Comparison of ENCODE assay signal across 20 cellular contexts in the genomic region with DNA sequence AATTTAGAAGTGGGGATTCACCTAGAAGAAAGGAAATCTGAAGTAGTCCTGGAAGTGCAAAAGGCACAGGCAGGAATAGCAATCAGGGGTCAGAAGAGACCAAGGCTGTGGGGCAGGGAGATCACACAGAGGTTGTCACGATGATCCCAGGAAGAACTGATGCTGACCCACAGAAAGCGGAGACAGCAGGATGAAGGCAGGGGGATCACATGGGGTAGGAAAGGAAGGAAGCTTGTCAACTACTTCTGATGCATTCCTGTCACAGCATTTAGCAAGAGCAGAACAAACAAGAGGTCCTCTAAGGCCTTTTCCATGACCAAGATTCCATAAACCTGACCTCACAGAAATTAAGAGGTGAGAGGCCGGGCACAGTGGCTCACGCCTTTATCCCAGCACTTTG.
DNase-seq lines count a peak whose midpoint lies in the region; ATAC-seq and TF ChIP-seq lines count a peak whose summit lies in the region.
"Had no signal": no experiment of that assay in that cellular context is flagged by ENCODE, and none has a peak within 500 bp of the region (broad histone marks: within the 10 kb centered on the region; RNA-seq: fewer than 3 reads in every experiment).

No MANE protein-coding gene starts in this region.

- CTCF ChIA-PET in IMR-90 (lab: Yijun Ruan, JAX) = interaction anchor here (0.7 kb wide), 1 partner anchor 29 kb away, joined by 3 read pairs; no protein-coding TSS in a partner anchor

- DNase-seq in IMR-90 (no peak), adrenal gland (peak in 1 of 7 donors; percentile 52), neural progenitor cell (ENCODE audit: low spot score) (no peak), dedifferentiated amniotic fluid mesenchymal stem cell (ENCODE audit: extremely low spot score) (no peak), esophagus muscularis mucosa (ENCODE audit: extremely low spot score) (no peak)
- no peak for DNase-seq in stimulated activated naive CD4-positive, alpha-beta T cell treated with Interleukin-2 at 50 U/mL for 16 hours (lab: John Stamatoyannopoulos, UW)
- DNase-seq: BE2C, DMS53, EL, GF-D8, Kasumi-1, MG63, NCI-H1417 treated with DMSO at 0.1 percent for 48 hours, NCI-H187, NCI-H446, NCI-H526, OCI-M1 had no signal

- no peak for TF ChIP-seq EP300 in esophagus muscularis mucosa (IDR thresholded peaks at IDR 0.05)

- no peak overlapping the region for H3K4ac ChIP-seq in IMR-90 (ENCODE audit: low read depth, low read length)

- H3K27ac ChIP-seq in IMR-90 (ENCODE audit: insufficient read depth, low read length) (no peak overlapping the region), adrenal gland (peak overlapping the region in 3 of 5 donors; percentile 52 to 53 (median 53)), liver (ENCODE audit: low read depth in 1 of 2, low read length in 2 of 2) (peak overlapping the region; percentile 0 to 6), neural progenitor cell (no peak overlapping the region), esophagus muscularis mucosa (replicated peaks in 1 of 4) (no peak overlapping the region)
- H3K27ac ChIP-seq: A549 had no signal

- no peak overlapping the region for H2BK20ac ChIP-seq in IMR-90 (ENCODE audit: low read depth, low read length)

- peaks cover 1% of the 10 kb centered on the region for H3K36me3 ChIP-seq in IMR-90 (ENCODE audit: control insufficient read depth, insufficient read depth, low read length)
- no peaks in the 10 kb centered on the region for H3K36me3 ChIP-seq in adrenal gland (replicated peaks in 1 of 2)
- H3K36me3 ChIP-seq in liver (ENCODE audit: control insufficient read depth in 4 of 4, insufficient read depth in 3 of 4, low read depth in 1 of 4, low read length in 3 of 4) = peaks cover 0 to 3% (median 1%) of the 10 kb centered on the region in 4 donors
- H3K36me3 ChIP-seq in neural progenitor cell = no peaks in the 10 kb centered on the region
- H3K36me3 ChIP-seq in esophagus muscularis mucosa = no peaks in the 10 kb centered on the region
- H3K36me3 ChIP-seq: BE2C, MG63 had no signal

- H3K9me3 ChIP-seq in IMR-90 (ENCODE audit: control insufficient read depth, insufficient read depth, low read length) = no peaks in the 10 kb centered on the region
- no peaks in the 10 kb centered on the region for H3K9me3 ChIP-seq in adrenal gland (replicated peaks in 1 of 3)
- no peaks in the 10 kb centered on the region for H3K9me3 ChIP-seq in liver (ENCODE audit: control insufficient read depth in 4 of 4, low read length in 3 of 4)
- no peaks in the 10 kb centered on the region for H3K9me3 ChIP-seq in neural progenitor cell (ENCODE audit: low read depth)
- no peaks in the 10 kb centered on the region for H3K9me3 ChIP-seq in esophagus muscularis mucosa
- H3K9me3 ChIP-seq: A549, BE2C, MG63 had no signal

- peaks cover 3 to 41% of the 10 kb centered on the region in 2 experiments; a peak in 3 of 4 replicates for H3K79me1 ChIP-seq in IMR-90 (ENCODE audit: low read depth in 1 of 2, low read length in 2 of 2)

- H3K4me2 ChIP-seq in IMR-90 (ENCODE audit: low read depth, low read length) (no peak overlapping the region), neural progenitor cell (no peak overlapping the region)
- H3K4me2 ChIP-seq: A549 had no signal

- H3K9ac ChIP-seq in IMR-90 (ENCODE audit: low read depth, low read length) (no peak overlapping the region), liver (ENCODE audit: low read depth in 1 of 2, low read length in 2 of 2) (no peak overlapping the region), neural progenitor cell (no peak overlapping the region)

- H3K4me3 ChIP-seq in IMR-90 (ENCODE audit: insufficient read depth, low read depth, low read length) (no peak overlapping the region), adrenal gland (no peak overlapping the region), liver (ENCODE audit: low read depth in 1 of 3, low read length in 3 of 3) (no peak overlapping the region), neural progenitor cell (no peak overlapping the region), esophagus muscularis mucosa (no peak overlapping the region)
- H3K4me3 ChIP-seq: A549, MG63 had no signal

- H4K20me1 ChIP-seq in IMR-90 (ENCODE audit: insufficient read depth, low read length) (peaks cover 2% of the 10 kb centered on the region), neural progenitor cell (ENCODE audit: low read depth) (peaks cover 3% of the 10 kb centered on the region)

- H2BK120ac ChIP-seq in IMR-90 (ENCODE audit: low read depth, low read length) = no peak overlapping the region

- TF ChIP-seq CTCF in IMR-90 (conservative IDR thresholded peaks at IDR 0.05; ENCODE audit: low read depth, low read length) (no peak), adrenal gland (IDR thresholded peaks at IDR 0.05) (no peak), liver (IDR thresholded peaks at IDR 0.05; ENCODE audit: low read depth, low read length, missing input control) (no peak), neural progenitor cell (IDR thresholded peaks at IDR 0.05) (no peak), esophagus muscularis mucosa (IDR thresholded peaks at IDR 0.05) (no peak)

- no peak overlapping the region for H3K4me3 Mint-ChIP-seq in neural progenitor cell

- TF ChIP-seq RAD21 in IMR-90 (IDR thresholded peaks at IDR 0.05; ENCODE audit: low read length) (no peak), liver (IDR thresholded peaks at IDR 0.05) (no peak)

- peak overlapping the region; percentile 83 for H3K27ac Mint-ChIP-seq in neural progenitor cell

- no peak overlapping the region for H3K56ac ChIP-seq in IMR-90 (ENCODE audit: extremely low read depth, insufficient read depth, low read length)

- no peak overlapping the region for H3K14ac ChIP-seq in IMR-90 (replicated peaks; ENCODE audit: low read depth, low read length)

- BruUV-seq in IMR-90 (replicated peaks; lab: Mats Ljungman, UMichigan) = no TSS peak

- H3K23ac ChIP-seq in IMR-90 (ENCODE audit: low read depth, low read length) = no peak overlapping the region

- POLR2A ChIA-PET in IMR-90 (lab: Charles Lee; ENCODE audit: unreplicated experiment) = no interaction called here

- in situ Hi-C loops in IMR-90 (cut with MboI; ENCODE audit: low sequenced_read_pairs) = no loop called here

- H2AFZ ChIP-seq in IMR-90 (replicated peaks; ENCODE audit: low read length, poor library complexity) (no peak overlapping the region), neural progenitor cell (replicated peaks) (no peak overlapping the region)

- H2AK9ac ChIP-seq in IMR-90 (replicated peaks; ENCODE audit: low read depth, low read length, poor library complexity) = no peak overlapping the region

- no peak for ATAC-seq in IMR-90 (ENCODE audit: low read depth)
- ATAC-seq in GM21737 (IDR thresholded peaks at IDR 0.05; ENCODE audit: unreplicated experiment) = no peak
- ATAC-seq: A549 had no signal

- H3K4me1 ChIP-seq in IMR-90 (ENCODE audit: control insufficient read depth, insufficient read depth, low read length) (peaks cover 12% of the 10 kb centered on the region), adrenal gland (replicated peaks in 1 of 2) (peaks cover 50 to 81% of the 10 kb centered on the region in 2 donors), liver (ENCODE audit: control insufficient read depth in 4 of 4, insufficient read depth in 4 of 4, low read length in 3 of 4) (peaks cover 15 to 43% (median 33%) of the 10 kb centered on the region in 4 donors), neural progenitor cell (peaks cover 9% of the 10 kb centered on the region), esophagus muscularis mucosa (peaks cover 5 to 28% (median 20%) of the 10 kb centered on the region in 4 donors)

- no peak overlapping the region for H4K5ac ChIP-seq in IMR-90 (ENCODE audit: low read depth, low read length)

- intact Hi-C loops in IMR-90 (cut with micrococcal nuclease) (no loop called here), adrenal gland (cut with DNase I) (no loop called here), esophagus muscularis mucosa (cut with DNase I) (no loop called here)

- H3K9me3 Mint-ChIP-seq in neural progenitor cell = no peaks in the 10 kb centered on the region

- H3K9me1 ChIP-seq in IMR-90 (ENCODE audit: insufficient read depth, low read length) = peaks cover 19% of the 10 kb centered on the region

- no peaks in the 10 kb centered on the region for H3K27me3 ChIP-seq in IMR-90 (ENCODE audit: control insufficient read depth, insufficient read depth, low read length)
- H3K27me3 ChIP-seq in adrenal gland = no peaks in the 10 kb centered on the region
- no peaks in the 10 kb centered on the region for H3K27me3 ChIP-seq in liver (ENCODE audit: control insufficient read depth in 4 of 4, insufficient read depth in 4 of 4, low read length in 3 of 4)
- no peaks in the 10 kb centered on the region for H3K27me3 ChIP-seq in neural progenitor cell
- no peaks in the 10 kb centered on the region for H3K27me3 ChIP-seq in esophagus muscularis mucosa
- H3K27me3 ChIP-seq: BE2C, MG63 had no signal

- H4K8ac ChIP-seq in IMR-90 (ENCODE audit: low read depth in 2 of 2, low read length in 2 of 2) = no peak overlapping the region

- peaks cover 2% of the 10 kb centered on the region for H3K27me3 Mint-ChIP-seq in neural progenitor cell (ENCODE audit: insufficient read depth, low read depth)

- H2BK15ac ChIP-seq in IMR-90 (ENCODE audit: low read depth, low read length) = no peak overlapping the region

- no peak overlapping the region for H3K18ac ChIP-seq in IMR-90 (ENCODE audit: low read depth, low read length)

- H3K36me3 Mint-ChIP-seq in neural progenitor cell = peaks cover 4% of the 10 kb centered on the region

- peaks cover 22% of the 10 kb centered on the region for H3K4me1 Mint-ChIP-seq in neural progenitor cell

- dilution Hi-C loops in IMR-90 (cut with HindIII; ENCODE audit: low sequenced_read_pairs, unreplicated experiment) = no loop called here

- H3F3A ChIP-seq in neural progenitor cell (ENCODE audit: low read depth) = no peaks in the 10 kb centered on the region

- H3K79me2 ChIP-seq in neural progenitor cell (ENCODE audit: low read depth) = no peaks in the 10 kb centered on the region

- no peak overlapping the region for H2BK5ac ChIP-seq in IMR-90 (ENCODE audit: low read depth, low read length, poor library complexity, severe bottlenecking)

- H2AK5ac ChIP-seq in IMR-90 (ENCODE audit: low read depth, low read length) = 0 out of 2 replicates have a peak overlapping the region, but pooled peaks have one; percentile 17

- TF ChIP-seq POLR2A in IMR-90 (IDR thresholded peaks at IDR 0.05; ENCODE audit: low read depth, low read length) = no peak
- TF ChIP-seq POLR2A in adrenal gland (IDR thresholded peaks at IDR 0.05) = no peak
- TF ChIP-seq POLR2A in esophagus muscularis mucosa (IDR thresholded peaks at IDR 0.05; ENCODE audit: low read depth) = no peak

- no peak overlapping the region for H4K91ac ChIP-seq in IMR-90 (ENCODE audit: insufficient read depth, low read depth, low read length)

- WGBS in IMR-90 (ENCODE audit: extremely low coverage in 2 of 2, insufficient read length in 1 of 2), 2 experiments = 100% methylated on average over 1 of the region's 4 CpGs; no CpG with 5 or more reads in 1 of the 2 experiments
- WGBS in adrenal gland, 4 donors = 69 to 79% (median 74%) methylated on average over 4 of the region's 4 CpGs
- WGBS in liver = 91% methylated on average over 4 of the region's 4 CpGs
- 93% methylated on average over 4 of the region's 4 CpGs for WGBS in esophagus muscularis mucosa

TF ChIP-seq in IMR-90, 13 proteins besides CTCF, POLR2A, EP300 and RAD21 (continues in another document):
- TF ChIP-seq RFX5 (IDR thresholded peaks at IDR 0.05; ENCODE audit: low read depth, low read length) = no peak

TF ChIP-seq in liver, 16 proteins besides CTCF, POLR2A, EP300 and RAD21 (continues in another document):
- TF ChIP-seq TAF1 (conservative IDR thresholded peaks at IDR 0.05) (no peak), RXRA (IDR thresholded peaks at IDR 0.05) (peak; percentile 21 to 25)

Comparison
In these comparisons a context has a peak if more than half of its experiments do, and no peak if none do; other contexts are left out.
1. H3K27ac ChIP-seq: peak in adrenal gland (3 of 5) and liver (2 of 2); none in IMR-90 (single experiment), neural progenitor cell (single experiment) and esophagus muscularis mucosa (0 of 4).